ENCODE assay signal across 1 cellular context in the genomic region with DNA sequence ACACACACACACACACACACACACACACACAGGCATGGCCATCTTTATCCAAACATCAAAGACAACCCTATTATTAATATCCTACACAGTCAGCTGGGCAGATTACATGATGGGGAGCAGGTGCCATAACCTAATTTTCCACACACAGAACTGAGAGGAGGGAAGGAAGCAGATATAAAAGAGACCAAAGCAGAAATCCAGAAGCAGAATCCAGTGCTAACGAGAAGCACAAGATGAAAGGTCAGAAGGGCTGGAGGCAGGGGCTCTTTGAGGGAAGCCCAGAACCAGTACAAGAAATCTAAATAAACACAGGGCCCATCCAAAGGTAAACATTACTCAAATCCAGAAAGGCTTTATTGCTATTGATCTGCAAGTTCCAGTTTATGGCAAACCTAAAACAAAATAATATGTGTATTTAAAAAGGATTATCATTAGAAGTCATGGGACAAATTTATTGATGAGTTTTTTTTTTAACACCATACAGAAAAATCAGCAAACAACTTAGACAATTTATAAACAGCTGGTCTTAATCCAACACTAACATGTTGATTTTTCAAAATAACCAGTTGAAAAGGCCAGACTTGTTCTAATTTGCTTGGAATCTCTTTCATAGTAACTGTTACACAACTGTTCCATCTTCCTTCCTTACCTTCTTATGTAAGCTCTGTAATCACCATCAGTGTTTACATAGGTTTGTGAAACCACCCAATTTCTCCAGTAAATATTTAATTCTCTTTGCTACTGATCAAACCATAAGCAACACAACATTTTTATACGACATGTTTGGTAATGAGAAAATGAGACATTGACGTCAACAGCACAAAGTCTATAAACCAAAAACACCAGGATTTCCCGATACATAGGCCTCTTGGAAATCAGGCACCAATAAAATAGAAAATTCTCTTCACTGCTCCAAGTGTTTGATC.
TF ChIP-seq lines count a peak whose summit lies in the region.

No MANE protein-coding gene starts in this region.

TF ChIP-seq in HepG2, 621 proteins besides CTCF, POLR2A, EP300 and RAD21 (continued from another document and continues in another):
- TF ChIP-seq, protein P1, sequence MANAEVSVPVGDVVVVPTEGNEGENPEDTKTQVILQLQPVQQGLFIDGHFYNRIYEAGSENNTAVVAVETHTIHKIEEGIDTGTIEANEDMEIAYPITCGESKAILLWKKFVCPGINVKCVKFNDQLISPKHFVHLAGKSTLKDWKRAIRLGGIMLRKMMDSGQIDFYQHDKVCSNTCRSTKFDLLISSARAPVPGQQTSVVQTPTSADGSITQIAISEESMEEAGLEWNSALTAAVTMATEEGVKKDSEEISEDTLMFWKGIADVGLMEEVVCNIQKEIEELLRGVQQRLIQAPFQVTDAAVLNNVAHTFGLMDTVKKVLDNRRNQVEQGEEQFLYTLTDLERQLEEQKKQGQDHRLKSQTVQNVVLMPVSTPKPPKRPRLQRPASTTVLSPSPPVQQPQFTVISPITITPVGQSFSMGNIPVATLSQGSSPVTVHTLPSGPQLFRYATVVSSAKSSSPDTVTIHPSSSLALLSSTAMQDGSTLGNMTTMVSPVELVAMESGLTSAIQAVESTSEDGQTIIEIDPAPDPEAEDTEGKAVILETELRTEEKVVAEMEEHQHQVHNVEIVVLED (CRISPR knock-in tag; IDR thresholded peaks at IDR 0.05; ENCODE audit: borderline replicate concordance) = no peak
- TF ChIP-seq CEBPB (IDR thresholded peaks at IDR 0.05; ENCODE audit: borderline replicate concordance, low read depth, low read length) (peak; percentile 92), NR1H2 (CRISPR knock-in tag; IDR thresholded peaks at IDR 0.05; ENCODE audit: borderline replicate concordance, low read depth) (no peak), KDM2A (CRISPR knock-in tag; IDR thresholded peaks at IDR 0.05; ENCODE audit: borderline replicate concordance, low read depth) (no peak), ZSCAN9 (CRISPR knock-in tag; IDR thresholded peaks at IDR 0.05; ENCODE audit: borderline replicate concordance) (peak; percentile 86; the same call in 1 of the 2 replicates), ZNF430 (CRISPR knock-in tag; IDR thresholded peaks at IDR 0.05) (no peak), TBX3 (IDR thresholded peaks at IDR 0.05; ENCODE audit: borderline replicate concordance) (peak; percentile 40; the same call in 1 of the 2 replicates), ZFP90 (CRISPR knock-in tag; IDR thresholded peaks at IDR 0.05; ENCODE audit: borderline replicate concordance) (peak; percentile 63), ZNF737 (CRISPR knock-in tag; IDR thresholded peaks at IDR 0.05; ENCODE audit: borderline replicate concordance) (no peak), ZFP1 (CRISPR knock-in tag; IDR thresholded peaks at IDR 0.05) (peak; percentile 38; the same call in 1 of the 2 replicates), CEBPG (CRISPR knock-in tag; IDR thresholded peaks at IDR 0.05) (peak; percentile 97), MBD4 (IDR thresholded peaks at IDR 0.05; ENCODE audit: borderline replicate concordance, low read length) (peak; percentile 84; the same call in 1 of the 2 replicates), NPAS2 (CRISPR knock-in tag; IDR thresholded peaks at IDR 0.05; ENCODE audit: borderline replicate concordance) (no peak), LBX2 (CRISPR knock-in tag; IDR thresholded peaks at IDR 0.05; ENCODE audit: borderline replicate concordance) (no peak), ZNF678 (CRISPR knock-in tag; IDR thresholded peaks at IDR 0.05) (0 out of 2 replicates have a peak, but pooled peaks have one; percentile 35), ZNF7 (CRISPR knock-in tag; IDR thresholded peaks at IDR 0.05) (peak; percentile 7; the same call in 1 of the 2 replicates), SMARCC2 (IDR thresholded peaks at IDR 0.05) (no peak), ZUFSP (CRISPR knock-in tag; IDR thresholded peaks at IDR 0.05; ENCODE audit: borderline replicate concordance) (no peak), ZNF251 (CRISPR knock-in tag; IDR thresholded peaks at IDR 0.05) (no peak), GABPA (IDR thresholded peaks at IDR 0.05; ENCODE audit: low read depth, low read length) (no peak), GABPA (CRISPR knock-in tag; IDR thresholded peaks at IDR 0.05; ENCODE audit: low read depth) (peak; percentile 26; the same call in 1 of the 2 replicates), PBX3 (CRISPR knock-in tag; IDR thresholded peaks at IDR 0.05; ENCODE audit: borderline replicate concordance) (no peak), GTF3A (CRISPR knock-in tag; conservative IDR thresholded peaks at IDR 0.05) (no peak), NONO (IDR thresholded peaks at IDR 0.05) (no peak), NONO (CRISPR knock-in tag; conservative IDR thresholded peaks at IDR 0.05) (no peak; the same call in 1 of the 2 replicates), ZNF354B (CRISPR knock-in tag; IDR thresholded peaks at IDR 0.05) (no peak; the same call in 1 of the 2 replicates), ZC3H4 (CRISPR knock-in tag; IDR thresholded peaks at IDR 0.05; ENCODE audit: borderline replicate concordance) (no peak), SRY (CRISPR knock-in tag; IDR thresholded peaks at IDR 0.05) (no peak), POLR2AphosphoS5 (IDR thresholded peaks at IDR 0.05; ENCODE audit: low read depth, low read length) (no peak), EEA1 (CRISPR knock-in tag; IDR thresholded peaks at IDR 0.05; ENCODE audit: borderline replicate concordance) (no peak), CREM (IDR thresholded peaks at IDR 0.05) (peak; percentile 93), CREM (CRISPR knock-in tag; IDR thresholded peaks at IDR 0.05) (no peak), RFX1 (IDR thresholded peaks at IDR 0.05) (no peak), YY1 (IDR thresholded peaks at IDR 0.05; ENCODE audit: insufficient read depth, insufficient replicate concordance, low read depth, low read length) (no peak), SP1 (IDR thresholded peaks at IDR 0.05) (no peak), SP1 (CRISPR knock-in tag; IDR thresholded peaks at IDR 0.05) (no peak), ZNF557 (CRISPR knock-in tag; IDR thresholded peaks at IDR 0.05) (no peak), XRCC5 (optimal IDR thresholded peaks at IDR 0.05; ENCODE audit: low read length) (peak; percentile 39), ZNF235 (CRISPR knock-in tag; IDR thresholded peaks at IDR 0.05; ENCODE audit: borderline replicate concordance) (no peak), ASH2L (IDR thresholded peaks at IDR 0.05; ENCODE audit: insufficient read length, low read depth, low read length) (peak; percentile 43), KAT7 (CRISPR knock-in tag; IDR thresholded peaks at IDR 0.05; ENCODE audit: borderline replicate concordance) (peak; percentile 43; the same call in 1 of the 2 replicates), NR3C1 (CRISPR knock-in tag; IDR thresholded peaks at IDR 0.05) (no peak)
- TF ChIP-seq, protein P2, sequence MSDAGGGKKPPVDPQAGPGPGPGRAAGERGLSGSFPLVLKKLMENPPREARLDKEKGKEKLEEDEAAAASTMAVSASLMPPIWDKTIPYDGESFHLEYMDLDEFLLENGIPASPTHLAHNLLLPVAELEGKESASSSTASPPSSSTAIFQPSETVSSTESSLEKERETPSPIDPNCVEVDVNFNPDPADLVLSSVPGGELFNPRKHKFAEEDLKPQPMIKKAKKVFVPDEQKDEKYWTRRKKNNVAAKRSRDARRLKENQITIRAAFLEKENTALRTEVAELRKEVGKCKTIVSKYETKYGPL (CRISPR knock-in tag; IDR thresholded peaks at IDR 0.05) = peak; percentile 100
- TF ChIP-seq, protein P3, sequence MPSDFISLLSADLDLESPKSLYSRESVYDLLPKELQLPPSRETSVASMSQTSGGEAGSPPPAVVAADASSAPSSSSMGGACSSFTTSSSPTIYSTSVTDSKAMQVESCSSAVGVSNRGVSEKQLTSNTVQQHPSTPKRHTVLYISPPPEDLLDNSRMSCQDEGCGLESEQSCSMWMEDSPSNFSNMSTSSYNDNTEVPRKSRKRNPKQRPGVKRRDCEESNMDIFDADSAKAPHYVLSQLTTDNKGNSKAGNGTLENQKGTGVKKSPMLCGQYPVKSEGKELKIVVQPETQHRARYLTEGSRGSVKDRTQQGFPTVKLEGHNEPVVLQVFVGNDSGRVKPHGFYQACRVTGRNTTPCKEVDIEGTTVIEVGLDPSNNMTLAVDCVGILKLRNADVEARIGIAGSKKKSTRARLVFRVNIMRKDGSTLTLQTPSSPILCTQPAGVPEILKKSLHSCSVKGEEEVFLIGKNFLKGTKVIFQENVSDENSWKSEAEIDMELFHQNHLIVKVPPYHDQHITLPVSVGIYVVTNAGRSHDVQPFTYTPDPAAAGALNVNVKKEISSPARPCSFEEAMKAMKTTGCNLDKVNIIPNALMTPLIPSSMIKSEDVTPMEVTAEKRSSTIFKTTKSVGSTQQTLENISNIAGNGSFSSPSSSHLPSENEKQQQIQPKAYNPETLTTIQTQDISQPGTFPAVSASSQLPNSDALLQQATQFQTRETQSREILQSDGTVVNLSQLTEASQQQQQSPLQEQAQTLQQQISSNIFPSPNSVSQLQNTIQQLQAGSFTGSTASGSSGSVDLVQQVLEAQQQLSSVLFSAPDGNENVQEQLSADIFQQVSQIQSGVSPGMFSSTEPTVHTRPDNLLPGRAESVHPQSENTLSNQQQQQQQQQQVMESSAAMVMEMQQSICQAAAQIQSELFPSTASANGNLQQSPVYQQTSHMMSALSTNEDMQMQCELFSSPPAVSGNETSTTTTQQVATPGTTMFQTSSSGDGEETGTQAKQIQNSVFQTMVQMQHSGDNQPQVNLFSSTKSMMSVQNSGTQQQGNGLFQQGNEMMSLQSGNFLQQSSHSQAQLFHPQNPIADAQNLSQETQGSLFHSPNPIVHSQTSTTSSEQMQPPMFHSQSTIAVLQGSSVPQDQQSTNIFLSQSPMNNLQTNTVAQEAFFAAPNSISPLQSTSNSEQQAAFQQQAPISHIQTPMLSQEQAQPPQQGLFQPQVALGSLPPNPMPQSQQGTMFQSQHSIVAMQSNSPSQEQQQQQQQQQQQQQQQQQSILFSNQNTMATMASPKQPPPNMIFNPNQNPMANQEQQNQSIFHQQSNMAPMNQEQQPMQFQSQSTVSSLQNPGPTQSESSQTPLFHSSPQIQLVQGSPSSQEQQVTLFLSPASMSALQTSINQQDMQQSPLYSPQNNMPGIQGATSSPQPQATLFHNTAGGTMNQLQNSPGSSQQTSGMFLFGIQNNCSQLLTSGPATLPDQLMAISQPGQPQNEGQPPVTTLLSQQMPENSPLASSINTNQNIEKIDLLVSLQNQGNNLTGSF (CRISPR knock-in tag; IDR thresholded peaks at IDR 0.05) = no peak
